Comparison of ENCODE assay signal across 8 cellular contexts in the genomic region with DNA sequence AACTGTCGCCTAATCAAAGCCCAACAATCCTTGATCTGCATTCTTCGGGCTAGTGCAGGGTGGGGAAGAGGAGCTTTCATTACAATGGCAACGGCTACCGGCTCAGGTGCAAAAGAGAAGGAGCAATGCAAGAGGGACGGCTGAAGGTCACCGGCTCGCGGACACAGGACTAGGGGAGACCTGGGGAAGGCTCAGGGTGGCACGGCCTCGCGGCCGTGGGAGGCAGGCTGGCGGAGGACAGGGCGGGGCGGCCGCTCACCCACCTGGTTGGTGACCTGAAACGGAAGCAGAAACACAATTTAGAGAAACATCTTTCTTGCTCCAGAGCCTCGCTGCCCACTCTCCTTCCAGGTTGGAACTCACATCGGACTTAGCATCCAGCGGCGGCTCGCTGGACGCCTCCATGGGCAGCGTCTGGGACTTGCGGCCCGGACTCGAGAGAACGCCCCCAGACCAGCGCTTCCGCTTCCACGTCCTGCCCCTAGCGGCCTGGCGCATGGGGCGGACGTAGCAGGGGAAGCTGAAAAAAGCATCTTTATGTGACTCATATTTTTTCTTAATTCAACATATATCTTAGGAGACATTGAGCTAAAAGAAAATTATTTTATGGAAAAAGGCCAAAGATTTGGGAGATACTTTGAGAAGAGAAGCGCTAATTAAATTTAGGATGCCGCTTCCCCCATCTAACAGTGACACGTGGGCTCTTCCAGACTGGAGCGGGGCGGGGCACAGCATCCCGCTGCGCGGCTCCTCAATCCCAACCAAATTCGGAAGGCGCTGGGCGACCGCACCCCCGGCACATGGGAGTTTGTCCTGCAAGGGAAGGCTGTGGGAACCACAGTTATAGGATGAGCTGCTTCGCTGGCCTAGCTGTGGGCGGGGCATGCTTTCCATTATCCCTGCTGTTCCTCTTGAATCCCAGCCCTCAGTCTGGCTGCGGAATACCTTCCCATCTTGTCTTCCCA. TPM values are rescaled to one million over a fixed set of nuclear protein-coding genes. Genes with fewer than 3 reads are reported as not detected.
DNase-seq lines count a peak whose midpoint lies in the region; ATAC-seq and TF ChIP-seq lines count a peak whose summit lies in the region.

A gene (minus strand): TSS at position 441 of the 965 bp plus-strand sequence. CDS start 36 bp downstream, at position 405.

- peak; percentile 37 for TF ChIP-seq CTCF in epithelial cell of proximal tubule (conservative IDR thresholded peaks at IDR 0.05; ENCODE audit: low read depth, low read length)

- WGBS in HUES64 = under 1% methylated on average over 48 of the region's 51 CpGs

- peaks cover 10% of the 10 kb centered on the region for H3K4me1 ChIP-seq in HUES64 (ENCODE audit: insufficient read depth, low read length)

- peak within 1 kb of the TSS; percentile 88 for H3K27ac ChIP-seq in HUES64 (ENCODE audit: low read depth, low read length)

- peak within 1 kb of the TSS; percentile 96 for H3K9ac ChIP-seq in HUES64 (ENCODE audit: low read depth, low read length)

- peaks cover 33% of the 10 kb centered on the region for H3K36me3 ChIP-seq in HUES64 (ENCODE audit: insufficient read depth, low read length)

- H3K27me3 ChIP-seq in HUES64 (ENCODE audit: insufficient read depth, low read length) = no peaks in the 10 kb centered on the region

- ATAC-seq in GM21515 (IDR thresholded peaks at IDR 0.05; ENCODE audit: unreplicated experiment) = peak; percentile 97

- DNase-seq in DMS153 treated with DMSO at 0.1 percent for 48 hours (lab: John Stamatoyannopoulos, UW; ENCODE audit: unreplicated experiment) (peak; percentile 92), OCI-M1 (lab: John Stamatoyannopoulos, UW) (peak; percentile 90), epithelial cell of proximal tubule (ENCODE audit: low read depth) (peak; percentile 57), mucosa of gallbladder (ENCODE audit: low spot score) (peak; percentile 74)
- peak; percentile 74 for DNase-seq in activated T-cell treated with anti-CD3 and anti-CD28 coated beads, Interleukin-2, amount 50 U/mL, for 1 hour
- DNase-seq in stimulated activated CD8-positive, alpha-beta memory T cell treated with anti-CD3 and anti-CD28 coated beads, Interleukin-4, amount 100 ng/mL, for 48 hours = peak; percentile 79

- peak within 1 kb of the TSS; percentile 99 for H3K4me3 ChIP-seq in HUES64 (ENCODE audit: low read length)
- peak within 1 kb of the TSS; percentile 72 for H3K4me3 ChIP-seq in epithelial cell of proximal tubule (ENCODE audit: low read depth, low read length)

- peaks cover 3% of the 10 kb centered on the region; the same call in 1 of the 2 replicates for H3K9me3 ChIP-seq in HUES64 (ENCODE audit: insufficient read depth, low read depth, low read length)

RNA-seq across cellular contexts. Expression of the gene that starts here (rescaled TPM):
- polyA plus RNA-seq in HUES64 (2013, experiment 1 of 2) = 136 TPM
- polyA plus RNA-seq in HUES64 (2013, experiment 2 of 2) = 153 TPM
- total RNA-seq in epithelial cell of proximal tubule = 58.1 and 143 TPM in 2 replicates
- 207 TPM for total RNA-seq in mucosa of gallbladder

Comparison
In these comparisons a context has a peak if more than half of its experiments do, and no peak if none do; other contexts are left out.
1. Peak in every context shown above with its lines: DNase-seq, ATAC-seq, H3K4me3 ChIP-seq and H3K27ac ChIP-seq.